In genomic region chr13:40981361-40981760, GRCh38 we compare ENCODE assay signal across 10 cellular contexts. TPM values are rescaled to one million over a fixed set of nuclear protein-coding genes. Genes with fewer than 3 reads are reported as not detected.
DNase-seq lines count a peak whose midpoint lies in the region; ATAC-seq and TF ChIP-seq lines count a peak whose summit lies in the region.
"Had no signal": no experiment of that assay in that cellular context is flagged by ENCODE, and none has a peak within 500 bp of the region (broad histone marks: within the 10 kb centered on the region; RNA-seq: fewer than 3 reads in every experiment).

No MANE protein-coding gene starts in this region.

- H3K27me3 Mint-ChIP-seq in CD14-positive monocyte (ENCODE audit: low read depth in 3 of 3): no peaks in the 10 kb centered on the region

- TF ChIP-seq POLR2A in NB4 (IDR thresholded peaks at IDR 0.05; ENCODE audit: extremely low read depth, insufficient read length): no peak

- H3K36me3 ChIP-seq in muscle layer of duodenum (ENCODE audit: control insufficient read depth in 1 of 2, insufficient read depth in 2 of 2, low read length in 2 of 2): no peaks in the 10 kb centered on the region

- H3K9me3 ChIP-seq in muscle layer of duodenum (ENCODE audit: control insufficient read depth in 1 of 2, low read length in 2 of 2): no peaks in the 10 kb centered on the region

- TF ChIP-seq CTCF in CD14-positive monocyte (IDR thresholded peaks at IDR 0.05) (no peak), NB4 (IDR thresholded peaks at IDR 0.05; ENCODE audit: low read depth, low read length) (no peak), cardiac fibroblast (IDR thresholded peaks at IDR 0.05; ENCODE audit: low read depth, low read length) (no peak), GM20000 (IDR thresholded peaks at IDR 0.05; ENCODE audit: extremely low read depth, missing control alignments) (no peak)

- no peaks in the 10 kb centered on the region for H3K9me3 Mint-ChIP-seq in CD14-positive monocyte

- peaks cover 63% of the 10 kb centered on the region for H3K4me1 Mint-ChIP-seq in CD14-positive monocyte

- no peaks in the 10 kb centered on the region for H3K27me3 ChIP-seq in muscle layer of duodenum (ENCODE audit: low read depth, low read length)

- peak overlapping the region; percentile 85 to 92 for H3K4me3 Mint-ChIP-seq in CD14-positive monocyte

- ATAC-seq in HG02885 (IDR thresholded peaks at IDR 0.05; ENCODE audit: poor library complexity, unreplicated experiment): no peak

- peaks cover 24 to 33% of the 10 kb centered on the region in 2 donors for H3K4me1 ChIP-seq in muscle layer of duodenum (ENCODE audit: control insufficient read depth in 1 of 2, insufficient read depth in 2 of 2, low read length in 2 of 2)

- peak overlapping the region; percentile 87 to 99 (median 96) for H3K27ac Mint-ChIP-seq in CD14-positive monocyte

- peaks cover 31 to 32% of the 10 kb centered on the region in 2 donors for H3K36me3 Mint-ChIP-seq in CD14-positive monocyte

- peak overlapping the region; percentile 92 for H3K27ac ChIP-seq in muscle layer of duodenum (ENCODE audit: low read length)

- DNase-seq in CD14-positive monocyte (ENCODE audit: low spot score) (no peak), NB4 (ENCODE audit: low read depth) (peak; percentile 85), cardiac fibroblast (ENCODE audit: low read depth in 2 of 2) (peak; percentile 63 to 70), GM20000 (ENCODE audit: low spot score) (no peak), NCI-H774 (lab: John Stamatoyannopoulos, UW) (no peak), kidney tubule cell (ENCODE audit: low spot score) (no peak)
- DNase-seq: mesendoderm, NCI-H526 had no signal

- intact Hi-C loops in CD14-positive monocyte (cut with micrococcal nuclease): loop anchor here (2.0 to 5.0 kb wide), 3 partner anchors 15 to 81 kb away; partner anchors contain the start of genes ELF1 (in 2 of the 2) and WBP4 (in 1 of the 2)

- peak overlapping the region; percentile 68 for H3K4me3 ChIP-seq in NB4 (ENCODE audit: low read depth, low read length)
- peak overlapping the region; percentile 21 to 22 for H3K4me3 ChIP-seq in cardiac fibroblast (replicated peaks in 1 of 2; ENCODE audit: low read depth in 2 of 2, low read length in 2 of 2)
- peak overlapping the region; percentile 21 to 52 for H3K4me3 ChIP-seq in muscle layer of duodenum (ENCODE audit: low read depth in 1 of 2, low read length in 2 of 2)

RNA-seq across cellular contexts. Expression of gene ELF1, which starts 37.8 kb away (rescaled TPM):
- 10 to 100 TPM; 83.3 TPM for polyA plus RNA-seq in CD14-positive monocyte

Comparison
In these comparisons a context has a peak if more than half of its experiments do, and no peak if none do; other contexts are left out.
1. DNase-seq: peak in NB4 (single experiment) and cardiac fibroblast (2 of 2); none in CD14-positive monocyte (single experiment), GM20000 (single experiment), NCI-H774 (single experiment) and kidney tubule cell (single experiment).
2. Peak in every context shown above with its lines, with median percentiles within 50 percentile points of each other: H3K4me3 ChIP-seq.